8 cellular contexts compared by ENCODE assay signal in genomic region chr16:89815639-89816348, GRCh38. TPM values are rescaled to one million over a fixed set of nuclear protein-coding genes. Genes with fewer than 3 reads are reported as not detected.
A peak's percentile ranks its signal among the peaks of the same experiment; 100 is the strongest.
DNase-seq lines count a peak whose midpoint lies in the region; ATAC-seq and TF ChIP-seq lines count a peak whose summit lies in the region.

No MANE protein-coding gene starts in this region.

- no peaks in the 10 kb centered on the region for H3K9me3 Mint-ChIP-seq in activated naive CD4-positive, alpha-beta T cell treated with anti-CD3 and anti-CD28 coated beads, Interleukin-2, amount 50 U/mL, for 72 hours
- H3K9me3 Mint-ChIP-seq in type B pancreatic cell: no peaks in the 10 kb centered on the region

- H3K27me3 ChIP-seq in HUES64 (ENCODE audit: insufficient read depth, low read length) (no peaks in the 10 kb centered on the region), kidney epithelial cell (ENCODE audit: control insufficient read depth, insufficient read depth, low read length) (no peaks in the 10 kb centered on the region)

- H3K4me1 ChIP-seq in HUES64 (ENCODE audit: insufficient read depth, low read length): no peaks in the 10 kb centered on the region

- H3K4me1 Mint-ChIP-seq in type B pancreatic cell (ENCODE audit: unreplicated experiment): peaks cover 14% of the 10 kb centered on the region

- peaks cover 21 to 23% of the 10 kb centered on the region in 2 donors for H3K36me3 Mint-ChIP-seq in activated naive CD4-positive, alpha-beta T cell treated with anti-CD3 and anti-CD28 coated beads, Interleukin-2, amount 50 U/mL, for 72 hours
- peaks cover 7% of the 10 kb centered on the region for H3K36me3 Mint-ChIP-seq in type B pancreatic cell

- peak overlapping the region; percentile 90 for H3K4me3 Mint-ChIP-seq in type B pancreatic cell

- peak overlapping the region; percentile 50 to 61 for H3K27ac Mint-ChIP-seq in activated naive CD4-positive, alpha-beta T cell treated with anti-CD3 and anti-CD28 coated beads, Interleukin-2, amount 50 U/mL, for 72 hours
- H3K27ac Mint-ChIP-seq in type B pancreatic cell: no peak overlapping the region

- peaks cover 26% of the 10 kb centered on the region for H3K36me3 ChIP-seq in HUES64 (ENCODE audit: insufficient read depth, low read length)
- no peaks in the 10 kb centered on the region for H3K36me3 ChIP-seq in kidney epithelial cell (ENCODE audit: control insufficient read depth, insufficient read depth, low read length)

- H3K4me3 ChIP-seq in HUES64 (ENCODE audit: low read length) (peak overlapping the region; percentile 92), kidney epithelial cell (ENCODE audit: low read depth, low read length) (peak overlapping the region; percentile 73)

- H3K27me3 Mint-ChIP-seq in type B pancreatic cell: no peaks in the 10 kb centered on the region

- ATAC-seq in GM21423 (IDR thresholded peaks at IDR 0.05; ENCODE audit: unreplicated experiment): peak; percentile 27
- ATAC-seq in activated naive CD4-positive, alpha-beta T cell treated with anti-CD3 and anti-CD28 coated beads, Interleukin-2, amount 50 U/mL, for 72 hours: peak; percentile 29 to 35

- H3K27ac ChIP-seq in HUES64 (ENCODE audit: low read depth, low read length): no peak overlapping the region

- H3K9ac ChIP-seq in HUES64 (ENCODE audit: low read depth, low read length): peak overlapping the region; percentile 81

- DNase-seq in ELR (ENCODE audit: low read depth) (peak; percentile 40), kidney epithelial cell (ENCODE audit: low read depth) (no peak), type B pancreatic cell (ENCODE audit: extremely low spot score, unreplicated experiment) (no peak), NCI-H1105 (lab: John Stamatoyannopoulos, UW) (no peak), NCI-H446 (lab: John Stamatoyannopoulos, UW) (no peak)
- DNase-seq in activated naive CD4-positive, alpha-beta T cell treated with anti-CD3 and anti-CD28 coated beads, Interleukin-2, amount 50 U/mL, for 72 hours (ENCODE audit: low spot score in 2 of 2): peak in 1 of 2 donors; percentile 35

- no peak for TF ChIP-seq CTCF in kidney epithelial cell (IDR thresholded peaks at IDR 0.05; ENCODE audit: insufficient read depth, low read length, poor library complexity, severe bottlenecking)
- no peak for TF ChIP-seq CTCF in type B pancreatic cell (conservative IDR thresholded peaks at IDR 0.05)

- H3K9me3 ChIP-seq in HUES64 (ENCODE audit: insufficient read depth, low read depth, low read length): no peaks in the 10 kb centered on the region

- WGBS in HUES64: 5% methylated on average over 65 of the region's 65 CpGs

RNA-seq across cellular contexts. Expression of gene FANCA, which starts 0.7 kb away (rescaled TPM):
- polyA plus RNA-seq in HUES64 (2013, experiment 1 of 2): 42.1 TPM
- polyA plus RNA-seq in HUES64 (2013, experiment 2 of 2): 36.6 TPM
- 100 to 1,000 TPM; 123 to 194 TPM for total RNA-seq in activated naive CD4-positive, alpha-beta T cell treated with anti-CD3 and anti-CD28 coated beads, Interleukin-2, amount 50 U/mL, for 72 hours
- total RNA-seq in kidney epithelial cell (16.0 and 19.1 TPM in 2 replicates), type B pancreatic cell (ENCODE audit: low replicate concordance) (21.9 and 73.3 TPM in 2 replicates)

RNA-seq across cellular contexts. Expression of gene SPIRE2, which starts 12.5 kb away (rescaled TPM):
- polyA plus RNA-seq in HUES64 (2013, experiment 1 of 2): 6.3 TPM
- 5.6 TPM for polyA plus RNA-seq in HUES64 (2013, experiment 2 of 2)
- 1 to 10 TPM; 1.9 to 2.6 TPM for total RNA-seq in activated naive CD4-positive, alpha-beta T cell treated with anti-CD3 and anti-CD28 coated beads, Interleukin-2, amount 50 U/mL, for 72 hours
- total RNA-seq in kidney epithelial cell (1.2 and 1.4 TPM in 2 replicates), type B pancreatic cell (ENCODE audit: low replicate concordance) (17.1 and 18.6 TPM in 2 replicates)

RNA-seq across cellular contexts. Expression of gene TCF25, which starts 57.6 kb away (rescaled TPM):
- polyA plus RNA-seq in HUES64 (2013, experiment 1 of 2): 77.0 TPM
- 77.0 TPM for polyA plus RNA-seq in HUES64 (2013, experiment 2 of 2)
- 100 to 1,000 TPM; 167 to 235 TPM for total RNA-seq in activated naive CD4-positive, alpha-beta T cell treated with anti-CD3 and anti-CD28 coated beads, Interleukin-2, amount 50 U/mL, for 72 hours
- total RNA-seq in kidney epithelial cell (145 and 149 TPM in 2 replicates), type B pancreatic cell (ENCODE audit: low replicate concordance) (170 and 184 TPM in 2 replicates)
